In genomic region chr9:3507395-3508077, GRCh38 we compare ENCODE assay signal across 1 cellular context.
TF ChIP-seq lines count a peak whose summit lies in the region.

No MANE protein-coding gene starts in this region.

TF ChIP-seq in K562, 482 proteins besides CTCF, POLR2A, EP300 and RAD21 (continued from another document and continues in another):
- TF ChIP-seq ZBTB5 (IDR thresholded peaks at IDR 0.05) (no peak), TAF7 (tag; IDR thresholded peaks at IDR 0.05) (peak; percentile 39; the same call in 1 of the 2 replicates), HEY1 (CRISPR knock-in tag; IDR thresholded peaks at IDR 0.05; ENCODE audit: borderline replicate concordance) (no peak), CC2D1A (IDR thresholded peaks at IDR 0.05) (no peak), MCM2 (IDR thresholded peaks at IDR 0.05; ENCODE audit: low read depth) (no peak), HNRNPUL1 (IDR thresholded peaks at IDR 0.05; ENCODE audit: low read length) (no peak), CHD1 (IDR thresholded peaks at IDR 0.05; ENCODE audit: low read length) (no peak), BMI1 (IDR thresholded peaks at IDR 0.05; ENCODE audit: low read length) (no peak), MLX (CRISPR knock-in tag; conservative IDR thresholded peaks at IDR 0.05) (no peak), E2F5 (CRISPR knock-in tag; IDR thresholded peaks at IDR 0.05) (no peak), BCL6 (CRISPR knock-in tag; IDR thresholded peaks at IDR 0.05) (no peak), E2F6 (IDR thresholded peaks at IDR 0.05; ENCODE audit: borderline replicate concordance in 1 of 2, extremely low read depth in 1 of 2, insufficient read depth in 1 of 2, insufficient read length in 1 of 2, low read depth in 1 of 2, low read length in 1 of 2, poor library complexity in 1 of 2, severe bottlenecking in 1 of 2) (no peak), CCAR2 (IDR thresholded peaks at IDR 0.05; ENCODE audit: low read depth, low read length) (no peak), ARID3B (CRISPR knock-in tag; IDR thresholded peaks at IDR 0.05; ENCODE audit: borderline replicate concordance) (no peak), BRD9 (IDR thresholded peaks at IDR 0.05; ENCODE audit: low read depth, partially characterized antibody) (peak; percentile 59), FOXM1 (IDR thresholded peaks at IDR 0.05; ENCODE audit: low read depth) (peak; percentile 51; the same call in 1 of the 2 replicates), FOXM1 (CRISPR knock-in tag; IDR thresholded peaks at IDR 0.05; ENCODE audit: low read depth) (no peak), CBFA2T3 (IDR thresholded peaks at IDR 0.05) (no peak), NRF1 (conservative IDR thresholded peaks at IDR 0.05 in 1 of 2, IDR thresholded peaks at IDR 0.05 in 1 of 2) (no peak), SRF (CRISPR knock-in tag; IDR thresholded peaks at IDR 0.05) (no peak), CTBP1 (IDR thresholded peaks at IDR 0.05; ENCODE audit: borderline replicate concordance) (no peak), HLTF (IDR thresholded peaks at IDR 0.05) (no peak), MTA3 (IDR thresholded peaks at IDR 0.05; ENCODE audit: borderline replicate concordance) (no peak), MAZ (CRISPR knock-in tag; conservative IDR thresholded peaks at IDR 0.05 in 1 of 2, IDR thresholded peaks at IDR 0.05 in 1 of 2) (no peak), LEF1 (IDR thresholded peaks at IDR 0.05) (no peak), ZSCAN29 (IDR thresholded peaks at IDR 0.05) (no peak), ARID4B (CRISPR knock-in tag; IDR thresholded peaks at IDR 0.05) (no peak), ZNF512 (tag; IDR thresholded peaks at IDR 0.05) (no peak), MCM5 (IDR thresholded peaks at IDR 0.05; ENCODE audit: low read depth) (no peak), CHD2 (IDR thresholded peaks at IDR 0.05; ENCODE audit: low read depth, low read length) (no peak), ZBTB7A (IDR thresholded peaks at IDR 0.05; ENCODE audit: borderline replicate concordance, control insufficient read depth, low read depth, low read length) (no peak), SMAD4 (CRISPR knock-in tag; conservative IDR thresholded peaks at IDR 0.05) (no peak), RFX1 (IDR thresholded peaks at IDR 0.05) (peak; percentile 37), KDM1A (IDR thresholded peaks at IDR 0.05) (no peak), MED1 (CRISPR knock-in tag; IDR thresholded peaks at IDR 0.05; ENCODE audit: borderline replicate concordance) (no peak), BACH1 (tag; IDR thresholded peaks at IDR 0.05) (0 out of 2 replicates have a peak, but pooled peaks have one; percentile 19), ESRRA (IDR thresholded peaks at IDR 0.05; ENCODE audit: borderline replicate concordance, low read depth) (no peak), ZBTB17 (CRISPR knock-in tag; IDR thresholded peaks at IDR 0.05) (no peak), TAF1 (IDR thresholded peaks at IDR 0.05; ENCODE audit: control insufficient read depth, extremely low read depth, insufficient read depth, low read length, severe bottlenecking) (no peak), PATZ1 (CRISPR knock-in tag; IDR thresholded peaks at IDR 0.05; ENCODE audit: borderline replicate concordance) (no peak), SMARCE1 (IDR thresholded peaks at IDR 0.05) (peak; percentile 59; the same call in 1 of the 2 replicates), ZC3H8 (IDR thresholded peaks at IDR 0.05) (no peak), ZNF212 (CRISPR knock-in tag; IDR thresholded peaks at IDR 0.05) (no peak), HCFC1 (IDR thresholded peaks at IDR 0.05; ENCODE audit: low read depth, low read length) (no peak), SMARCA4 (IDR thresholded peaks at IDR 0.05) (peak; percentile 56; the same call in 1 of the 2 replicates), ZNF75A (CRISPR knock-in tag; IDR thresholded peaks at IDR 0.05) (no peak), RNF219 (CRISPR knock-in tag; IDR thresholded peaks at IDR 0.05) (no peak), ZHX1 (conservative IDR thresholded peaks at IDR 0.05; ENCODE audit: low read length) (no peak), ZNF644 (tag; IDR thresholded peaks at IDR 0.05; ENCODE audit: low read depth) (no peak), TAF9B (IDR thresholded peaks at IDR 0.05; ENCODE audit: partially characterized antibody) (no peak)
